9 cellular contexts compared by ENCODE assay signal in genomic region chr7:151736403-151736909, GRCh38.
A peak's percentile ranks its signal among the peaks of the same experiment; 100 is the strongest.
DNase-seq lines count a peak whose midpoint lies in the region; ATAC-seq, FAIRE-seq and TF ChIP-seq lines count a peak whose summit lies in the region.
"Had no signal": no experiment of that assay in that cellular context is flagged by ENCODE, and none has a peak within 500 bp of the region (broad histone marks: within the 10 kb centered on the region; RNA-seq: fewer than 3 reads in every experiment).

No MANE protein-coding gene starts in this region.

- H3K4me1 ChIP-seq in SJCRH30 = peaks cover 18% of the 10 kb centered on the region
- H3K4me1 ChIP-seq in pancreas = no peaks in the 10 kb centered on the region

- no peaks in the 10 kb centered on the region for H3K36me3 Mint-ChIP-seq in activated CD4-positive, alpha-beta T cell treated with anti-CD3 and anti-CD28 coated beads for 36 hours (ENCODE audit: low read depth)

- H3K27ac ChIP-seq in SJCRH30 = peak overlapping the region; percentile 90
- H3K27ac ChIP-seq in pancreas = peak overlapping the region in 3 of 4 donors; percentile 30 to 55 (median 37)

- CTCF ChIA-PET in activated CD4-positive, alpha-beta T cell treated with anti-CD3 and anti-CD28 coated beads for 36 hours (lab: Charles Lee) = interaction anchor here (0.6 to 1.1 kb wide), 4 partner anchors 19 to 288 kb away, joined by 3 to 4 read pairs (median 3); no protein-coding TSS in a partner anchor

- H3K4me3 ChIP-seq in SJCRH30 (peak overlapping the region; percentile 56), fibroblast of the aortic adventitia (ENCODE audit: low read depth, low read length) (peak overlapping the region; percentile 3), pancreas (peak overlapping the region in 1 of 4 donors; percentile 18)

- POLR2A ChIA-PET in activated CD4-positive, alpha-beta T cell treated with anti-CD3 and anti-CD28 coated beads for 36 hours (lab: Charles Lee) = no interaction called here

- H3K36me3 ChIP-seq in SJCRH30 (no peaks in the 10 kb centered on the region), pancreas (no peaks in the 10 kb centered on the region)

- H3K27me3 ChIP-seq in SJCRH30 (no peaks in the 10 kb centered on the region), pancreas (no peaks in the 10 kb centered on the region)

- DNase-seq in activated CD4-positive, alpha-beta T cell treated with anti-CD3 and anti-CD28 coated beads for 36 hours = no peak
- no peak for DNase-seq in activated CD4-positive, alpha-beta T cell treated with anti-CD3 and anti-CD28 coated beads, Interleukin-2, amount 50 U/mL, for 1 hour
- peak; percentile 96 to 97 for DNase-seq in SJCRH30
- peak; percentile 96 for DNase-seq in fibroblast of the aortic adventitia (ENCODE audit: low read depth)
- DNase-seq in pancreas = peak in 3 of 6 donors; percentile 51 to 55 (median 53)
- DNase-seq in stimulated activated naive CD8-positive, alpha-beta T cell treated with anti-CD3 and anti-CD28 coated beads, Interleukin-15, amount 100 ng/mL, for 72 hours = no peak
- DNase-seq: activated B cell treated with CpG ODN at 0.5 μM for 24 hours had no signal

- peak; percentile 23 for ATAC-seq in activated CD4-positive, alpha-beta T cell treated with anti-CD3 and anti-CD28 coated beads for 36 hours
- ATAC-seq in pancreas (peak; percentile 80 to 90 (median 84)), GM21526 (IDR thresholded peaks at IDR 0.05; ENCODE audit: low FRiP score, unreplicated experiment) (no peak), HG03135 (IDR thresholded peaks at IDR 0.05; ENCODE audit: unreplicated experiment) (no peak)
- no peak for ATAC-seq in stimulated activated naive CD8-positive, alpha-beta T cell treated with anti-CD3 and anti-CD28 coated beads, Interleukin-15, amount 100 ng/mL, for 72 hours

- H3K27me3 Mint-ChIP-seq in activated CD4-positive, alpha-beta T cell treated with anti-CD3 and anti-CD28 coated beads for 36 hours = no peaks in the 10 kb centered on the region
- H3K27me3 Mint-ChIP-seq in stimulated activated naive CD8-positive, alpha-beta T cell treated with anti-CD3 and anti-CD28 coated beads, Interleukin-15, amount 100 ng/mL, for 72 hours = no peaks in the 10 kb centered on the region
- H3K27me3 Mint-ChIP-seq: activated B cell treated with CpG ODN at 0.5 μM for 24 hours had no signal

- no peak for FAIRE-seq in pancreas (lab: Jason Lieb, UNC)

- H3K4me3 Mint-ChIP-seq in activated CD4-positive, alpha-beta T cell treated with anti-CD3 and anti-CD28 coated beads for 36 hours = no peak overlapping the region
- H3K4me3 Mint-ChIP-seq in stimulated activated naive CD8-positive, alpha-beta T cell treated with anti-CD3 and anti-CD28 coated beads, Interleukin-15, amount 100 ng/mL, for 72 hours = no peak overlapping the region
- H3K4me3 Mint-ChIP-seq: activated B cell treated with CpG ODN at 0.5 μM for 24 hours had no signal

- H3K9me3 ChIP-seq in SJCRH30 (replicated peaks) = no peaks in the 10 kb centered on the region
- H3K9me3 ChIP-seq in pancreas = no peaks in the 10 kb centered on the region

- no peak overlapping the region for H3K27ac Mint-ChIP-seq in activated CD4-positive, alpha-beta T cell treated with anti-CD3 and anti-CD28 coated beads for 36 hours
- H3K27ac Mint-ChIP-seq in stimulated activated naive CD8-positive, alpha-beta T cell treated with anti-CD3 and anti-CD28 coated beads, Interleukin-15, amount 100 ng/mL, for 72 hours = no peak overlapping the region
- H3K27ac Mint-ChIP-seq: activated B cell treated with CpG ODN at 0.5 μM for 24 hours had no signal

- WGBS in pancreas, 2 donors = 42 to 57% methylated on average over 10 of the region's 10 CpGs

- H3K9me3 Mint-ChIP-seq in activated CD4-positive, alpha-beta T cell treated with anti-CD3 and anti-CD28 coated beads for 36 hours (ENCODE audit: low read depth) = no peaks in the 10 kb centered on the region
- no peaks in the 10 kb centered on the region for H3K9me3 Mint-ChIP-seq in stimulated activated naive CD8-positive, alpha-beta T cell treated with anti-CD3 and anti-CD28 coated beads, Interleukin-15, amount 100 ng/mL, for 72 hours
- H3K9me3 Mint-ChIP-seq: activated B cell treated with CpG ODN at 0.5 μM for 24 hours had no signal

- TF ChIP-seq CTCF in fibroblast of the aortic adventitia (IDR thresholded peaks at IDR 0.05; ENCODE audit: insufficient read depth, low read length) (peak; percentile 62), pancreas (IDR thresholded peaks at IDR 0.05) (no peak)

- intact Hi-C loops in activated CD4-positive, alpha-beta T cell treated with anti-CD3 and anti-CD28 coated beads for 36 hours (cut with DNase I, micrococcal nuclease) = no loop called here
- intact Hi-C loops in pancreas (cut with DNase I) = no loop called here

- H3K4me1 Mint-ChIP-seq in activated CD4-positive, alpha-beta T cell treated with anti-CD3 and anti-CD28 coated beads for 36 hours = peaks cover 9% of the 10 kb centered on the region
- H3K4me1 Mint-ChIP-seq in stimulated activated naive CD8-positive, alpha-beta T cell treated with anti-CD3 and anti-CD28 coated beads, Interleukin-15, amount 100 ng/mL, for 72 hours = peaks cover 23% of the 10 kb centered on the region

Comparison
In these comparisons a context has a peak if more than half of its experiments do, and no peak if none do; other contexts are left out.
1. ATAC-seq: peak in activated CD4-positive, alpha-beta T cell treated with anti-CD3 and anti-CD28 coated beads for 36 hours (single experiment) and pancreas (4 of 4); none in GM21526 (single experiment), HG03135 (single experiment) and stimulated activated naive CD8-positive, alpha-beta T cell treated with anti-CD3 and anti-CD28 coated beads, Interleukin-15, amount 100 ng/mL, for 72 hours (single experiment).
2. DNase-seq: peak in SJCRH30 (2 of 2) and fibroblast of the aortic adventitia (single experiment); none in activated CD4-positive, alpha-beta T cell treated with anti-CD3 and anti-CD28 coated beads for 36 hours (single experiment), activated CD4-positive, alpha-beta T cell treated with anti-CD3 and anti-CD28 coated beads, Interleukin-2, amount 50 U/mL, for 1 hour (single experiment) and stimulated activated naive CD8-positive, alpha-beta T cell treated with anti-CD3 and anti-CD28 coated beads, Interleukin-15, amount 100 ng/mL, for 72 hours (0 of 2).